23 cellular contexts compared by ENCODE assay signal in the genomic region with DNA sequence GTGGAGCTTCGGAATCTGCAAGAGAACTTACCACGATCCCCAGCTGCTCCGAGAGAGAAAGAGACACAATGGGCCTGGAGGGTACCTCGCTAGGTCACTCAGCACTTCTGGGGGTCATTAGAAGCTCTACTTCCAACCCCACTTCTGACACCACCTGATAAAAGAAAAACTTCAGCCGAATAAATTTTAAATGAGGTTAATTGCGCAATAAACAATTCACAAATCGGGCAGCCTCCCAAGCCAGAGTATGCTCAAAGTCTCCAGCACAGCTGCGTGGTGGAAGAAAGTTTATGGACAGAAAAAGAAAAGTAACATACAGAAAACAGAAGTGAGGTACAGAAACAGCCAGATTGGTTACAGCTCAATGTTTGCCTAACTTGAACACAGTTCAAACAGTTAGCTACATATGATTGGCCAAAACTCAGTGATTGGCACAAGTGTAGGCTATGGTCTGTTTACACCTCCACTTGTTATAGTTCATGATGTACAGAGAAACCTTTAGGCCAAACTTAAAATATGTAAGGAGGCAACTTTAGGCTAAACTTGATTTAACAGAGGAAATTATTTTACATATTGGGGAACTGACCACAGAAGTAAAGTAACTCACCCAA.
"Had no signal": no experiment of that assay in that cellular context is flagged by ENCODE, and none has a peak within 500 bp of the region (broad histone marks: within the 10 kb centered on the region; RNA-seq: fewer than 3 reads in every experiment).

No MANE protein-coding gene starts in this region.

- H3K4me1 ChIP-seq: colonic mucosa, esophagus squamous epithelium, parathyroid adenoma, psoas muscle, tibial artery had no signal

- H3K27me3 ChIP-seq: colonic mucosa had no signal

- H3K79me2 ChIP-seq: parathyroid adenoma had no signal

- H3K4me1 Mint-ChIP-seq: nephron had no signal

- H3K4me3 Mint-ChIP-seq: naive B cell; nephron; stimulated activated memory B cell treated with anti-CD40 and anti-IgM and Interleukin-4, amounts not matched to agents 10 μg/mL and 1 μg/mL and 100 μg/mL, for 72 hours; stimulated activated naive CD8-positive, alpha-beta T cell treated with anti-CD3 and anti-CD28 coated beads, Interleukin-15, Interleukin-2, amounts not matched to agents 100 ng/mL and 50 ng/mL, for 24 hours had no signal

- H3K9me3 Mint-ChIP-seq: naive B cell; nephron; stimulated activated memory B cell treated with anti-CD40 and anti-IgM and Interleukin-4, amounts not matched to agents 10 μg/mL and 1 μg/mL and 100 μg/mL, for 72 hours; stimulated activated naive CD8-positive, alpha-beta T cell treated with anti-CD3 and anti-CD28 coated beads, Interleukin-15, Interleukin-2, amounts not matched to agents 100 ng/mL and 50 ng/mL, for 24 hours had no signal

- DNase-seq: colonic mucosa; dermis blood vessel endothelial cell; esophagus squamous epithelium; heart left ventricle; hippocampal formation; left colon; left ventricle myocardium superior; mesenchymal stem cell; naive B cell; psoas muscle; retina; spleen; stimulated activated CD4-positive, alpha-beta T cell treated with anti-CD3 and anti-CD28 coated beads, Interleukin-15, amount 100 ng/mL, for 24 hours; stimulated activated CD4-positive, alpha-beta T cell treated with anti-CD3 and anti-CD28 coated beads, Interleukin-1b, Interleukin-23, amount 100 ng/mL, for 48 hours; stimulated activated CD4-positive, alpha-beta T cell treated with anti-CD3 and anti-CD28 coated beads, Interleukin-4, amount 100 ng/mL, for 24 hours; tibial artery had no signal

- H3K27ac Mint-ChIP-seq: nephron; stimulated activated memory B cell treated with anti-CD40 and anti-IgM and Interleukin-4, amounts not matched to agents 10 μg/mL and 1 μg/mL and 100 μg/mL, for 72 hours; stimulated activated naive CD8-positive, alpha-beta T cell treated with anti-CD3 and anti-CD28 coated beads, Interleukin-15, Interleukin-2, amounts not matched to agents 100 ng/mL and 50 ng/mL, for 24 hours had no signal

- H3K36me3 ChIP-seq: colonic mucosa, esophagus squamous epithelium, heart left ventricle, spleen, tibial artery had no signal

- H3K4me3 ChIP-seq: colonic mucosa, esophagus squamous epithelium, heart left ventricle, lung, psoas muscle, spleen, tibial artery had no signal

- H3K36me3 Mint-ChIP-seq: naive B cell; stimulated activated memory B cell treated with anti-CD40 and anti-IgM and Interleukin-4, amounts not matched to agents 10 μg/mL and 1 μg/mL and 100 μg/mL, for 72 hours had no signal

- H2AFZ ChIP-seq: parathyroid adenoma had no signal

- H3K9me3 ChIP-seq: colonic mucosa, esophagus squamous epithelium, heart left ventricle, psoas muscle, spleen, tibial artery had no signal

- ATAC-seq: heart left ventricle, left colon, left ventricle myocardium superior, psoas muscle, sciatic nerve had no signal

- H3K9ac ChIP-seq: parathyroid adenoma had no signal

- FAIRE-seq: frontal cortex had no signal

- H3K27ac ChIP-seq: colonic mucosa, esophagus squamous epithelium, heart left ventricle, parathyroid adenoma, psoas muscle, spleen, tibial artery had no signal
